ENCODE assay signal across 19 cellular contexts in genomic region chr2:19706332-19706731, GRCh38.
DNase-seq lines count a peak whose midpoint lies in the region; ATAC-seq and TF ChIP-seq lines count a peak whose summit lies in the region.
"Had no signal": no experiment of that assay in that cellular context is flagged by ENCODE, and none has a peak within 500 bp of the region (broad histone marks: within the 10 kb centered on the region; RNA-seq: fewer than 3 reads in every experiment).

No MANE protein-coding gene starts in this region.

- no peaks in the 10 kb centered on the region for H3K9me2 ChIP-seq in GM23248 (ENCODE audit: insufficient read depth)

- peaks cover 24% of the 10 kb centered on the region for H3K4me1 ChIP-seq in GM23248 (ENCODE audit: insufficient read depth)
- peaks cover 12% of the 10 kb centered on the region for H3K4me1 ChIP-seq in RWPE2 (ENCODE audit: insufficient read depth, poor library complexity, severe bottlenecking)
- no peaks in the 10 kb centered on the region for H3K4me1 ChIP-seq in mucosa of descending colon (ENCODE audit: low read depth)
- H3K4me1 ChIP-seq: BLaER1 had no signal

- DNase-seq in GM23248 (peak; percentile 21), RWPE2 (ENCODE audit: low spot score) (no peak), fibroblast of mammary gland (ENCODE audit: low read depth) (peak; percentile 29), mucosa of descending colon (peak in 1 of 3 donors; percentile 10), 8988T (no peak), G401 (ENCODE audit: low spot score) (no peak)
- DNase-seq: CD4-positive, alpha-beta memory T cell; H9; Karpas-422; MG63; NCI-H1048; NCI-H1436; NCI-H1930; NCI-H226; NCI-H524 had no signal

- H3K4me3 ChIP-seq in GM23248 = no peak overlapping the region
- no peak overlapping the region for H3K4me3 ChIP-seq in RWPE2 (ENCODE audit: severe bottlenecking)
- no peak overlapping the region for H3K4me3 ChIP-seq in fibroblast of mammary gland (ENCODE audit: control insufficient read depth, low read depth, low read length)
- H3K4me3 ChIP-seq in mucosa of descending colon = no peak overlapping the region
- H3K4me3 ChIP-seq: BLaER1, MG63, SJSA1 had no signal

- in situ Hi-C loops in GM23248 (cut with MboI) (no loop called here), G401 (cut with HindIII; ENCODE audit: low sequenced_read_pairs) (no loop called here)

- H3K9me3 ChIP-seq in GM23248 (ENCODE audit: low read depth) (no peaks in the 10 kb centered on the region), RWPE2 (ENCODE audit: severe bottlenecking) (no peaks in the 10 kb centered on the region), mucosa of descending colon (no peaks in the 10 kb centered on the region)
- H3K9me3 ChIP-seq: MG63, SJSA1 had no signal

- peak; percentile 31; the same call in 1 of the 3 replicates for ATAC-seq in RWPE2 (ENCODE audit: low read depth)
- peak; percentile 66 for ATAC-seq in mucosa of descending colon
- no peak for ATAC-seq in HG02870 (IDR thresholded peaks at IDR 0.05; ENCODE audit: unreplicated experiment)

- no peaks in the 10 kb centered on the region for H4K20me1 ChIP-seq in GM23248 (ENCODE audit: insufficient read depth)
- H4K20me1 ChIP-seq: BLaER1 had no signal

- H3K36me3 ChIP-seq in GM23248 (ENCODE audit: low read depth) = no peaks in the 10 kb centered on the region
- H3K36me3 ChIP-seq in RWPE2 (ENCODE audit: low read depth) = no peaks in the 10 kb centered on the region
- H3K36me3 ChIP-seq in mucosa of descending colon (ENCODE audit: low read depth) = no peaks in the 10 kb centered on the region
- H3K36me3 ChIP-seq: BLaER1, MG63, SJSA1 had no signal

- H3K79me2 ChIP-seq in GM23248 (ENCODE audit: insufficient read depth) = no peaks in the 10 kb centered on the region

- intact Hi-C loops in mucosa of descending colon (cut with DNase I, micrococcal nuclease) = no loop called here

- peaks cover 5% of the 10 kb centered on the region for H3F3A ChIP-seq in GM23248 (ENCODE audit: insufficient read depth)

- H3K4me2 ChIP-seq in GM23248 (ENCODE audit: unreplicated experiment) = no peak overlapping the region
- H3K4me2 ChIP-seq: BLaER1 had no signal

- H2AFZ ChIP-seq in GM23248 = no peak overlapping the region

- H3K9ac ChIP-seq in GM23248 = no peak overlapping the region
- H3K9ac ChIP-seq: BLaER1 had no signal

- H3K27ac ChIP-seq in GM23248 (no peak overlapping the region), RWPE2 (ENCODE audit: poor library complexity, severe bottlenecking) (no peak overlapping the region)
- H3K27ac ChIP-seq: BLaER1, HL-60, SJSA1 had no signal

- TF ChIP-seq CTCF in RWPE2 (IDR thresholded peaks at IDR 0.05; ENCODE audit: poor library complexity, severe bottlenecking) = no peak
- no peak for TF ChIP-seq CTCF in fibroblast of mammary gland (conservative IDR thresholded peaks at IDR 0.05; ENCODE audit: control insufficient read depth, insufficient read depth, low read depth, low read length)
- no peak for TF ChIP-seq CTCF in mucosa of descending colon (IDR thresholded peaks at IDR 0.05)

- H3K27me3 ChIP-seq in GM23248 (replicated peaks; ENCODE audit: insufficient read depth) = no peaks in the 10 kb centered on the region
- no peaks in the 10 kb centered on the region for H3K27me3 ChIP-seq in RWPE2 (ENCODE audit: insufficient read depth, poor library complexity, severe bottlenecking)
- H3K27me3 ChIP-seq: BLaER1, MG63, SJSA1 had no signal

Comparison
In these comparisons a context has a peak if more than half of its experiments do, and no peak if none do; other contexts are left out.
1. DNase-seq: peak in GM23248 (single experiment) and fibroblast of mammary gland (single experiment); none in RWPE2 (single experiment), 8988T (single experiment) and G401 (single experiment).